ENCODE assay signal across 15 cellular contexts in genomic region chr18:22451796-22452195, GRCh38. TPM values are rescaled to one million over a fixed set of nuclear protein-coding genes. Genes with fewer than 3 reads are reported as not detected.
DNase-seq lines count a peak whose midpoint lies in the region; ATAC-seq and TF ChIP-seq lines count a peak whose summit lies in the region.
"Had no signal": no experiment of that assay in that cellular context is flagged by ENCODE, and none has a peak within 500 bp of the region (broad histone marks: within the 10 kb centered on the region; RNA-seq: fewer than 3 reads in every experiment).

No MANE protein-coding gene starts in this region.

- no peak overlapping the region for H3K4me2 ChIP-seq in GM23248 (ENCODE audit: unreplicated experiment)
- H3K4me2 ChIP-seq in PC-3 (ENCODE audit: low read length), result no peak overlapping the region

- in situ Hi-C loops in GM23248 (cut with MboI), result no loop called here

- H3F3A ChIP-seq in GM23248 (ENCODE audit: insufficient read depth) (no peaks in the 10 kb centered on the region), PC-3 (ENCODE audit: low read length, unreplicated experiment) (no peaks in the 10 kb centered on the region)

- no peaks in the 10 kb centered on the region for H3K36me3 ChIP-seq in GM23248 (ENCODE audit: low read depth)
- no peaks in the 10 kb centered on the region for H3K36me3 ChIP-seq in PC-3 (ENCODE audit: low read depth, low read length)
- H3K36me3 ChIP-seq in heart right ventricle, result no peaks in the 10 kb centered on the region
- H3K36me3 ChIP-seq in mucosa of rectum (ENCODE audit: control insufficient read depth in 2 of 2, insufficient read depth in 2 of 2, low read length in 2 of 2), result no peaks in the 10 kb centered on the region

- H3K9me3 ChIP-seq in GM23248 (ENCODE audit: low read depth), result peaks cover 7% of the 10 kb centered on the region
- H3K9me3 ChIP-seq in PC-3 (ENCODE audit: low read length), result peaks cover 8% of the 10 kb centered on the region
- peaks cover 0 to 32% (median 16%) of the 10 kb centered on the region in 11 donors for H3K9me3 ChIP-seq in heart right ventricle
- H3K9me3 ChIP-seq in mucosa of rectum (ENCODE audit: control insufficient read depth in 2 of 2, low read length in 2 of 2), result no peaks in the 10 kb centered on the region

- DNase-seq in GM23248 (peak; percentile 38), PC-3 (no peak), heart right ventricle (no peak)
- DNase-seq in activated naive CD4-positive, alpha-beta T cell (lab: John Stamatoyannopoulos, UW), result no peak
- DNase-seq: activated CD4-positive, alpha-beta T cell treated with anti-CD3 and anti-CD28 coated beads, Interleukin-2, amount 50 U/mL, for 4 hours; activated effector memory CD4-positive, alpha-beta T cell treated with Interleukin-2 at 50 U/mL for 16 hours; effector CD8-positive, alpha-beta T cell; NCI-H1417 treated with DMSO at 0.1 percent for 48 hours; NCI-H510A had no signal

- no TSS peak for BruUV-seq in PC-3 (replicated peaks; lab: Mats Ljungman, UMichigan)

- no peaks in the 10 kb centered on the region for H3K79me2 ChIP-seq in GM23248 (ENCODE audit: insufficient read depth)
- H3K79me2 ChIP-seq in PC-3 (ENCODE audit: low read length), result no peaks in the 10 kb centered on the region

- H3K9me2 ChIP-seq in GM23248 (ENCODE audit: insufficient read depth) (no peaks in the 10 kb centered on the region), PC-3 (replicated peaks; ENCODE audit: low read length) (no peaks in the 10 kb centered on the region)

- intact Hi-C loops in PC-3 (cut with micrococcal nuclease), result no loop called here
- intact Hi-C loops in heart right ventricle (cut with DNase I), result no loop called here

- TF ChIP-seq CTCF in PC-3 (conservative IDR thresholded peaks at IDR 0.05; ENCODE audit: low read depth, low read length) (no peak), heart right ventricle (IDR thresholded peaks at IDR 0.05) (no peak)

- H3K27ac ChIP-seq in GM23248 (no peak overlapping the region), PC-3 (ENCODE audit: low read length) (no peak overlapping the region), heart right ventricle (peak overlapping the region in 9 of 10 donors; percentile 14 to 63 (median 55)), mucosa of rectum (ENCODE audit: low read depth in 2 of 2, low read length in 2 of 2) (peak overlapping the region; percentile 25 to 42)
- H3K27ac ChIP-seq: C4-2B, skin epidermis had no signal

- ATAC-seq in PC-3, result no peak
- ATAC-seq in heart right ventricle, result peak in 5 of 8 donors; percentile 13 to 40 (median 32)
- ATAC-seq in GM21526 (IDR thresholded peaks at IDR 0.05; ENCODE audit: low FRiP score, unreplicated experiment), result no peak
- no peak for ATAC-seq in HG02642 (IDR thresholded peaks at IDR 0.05; ENCODE audit: poor library complexity, unreplicated experiment)

- POLR2A ChIA-PET in PC-3 (lab: Charles Lee; ENCODE audit: unreplicated experiment), result no interaction called here

- H3K27me3 ChIP-seq in GM23248 (replicated peaks; ENCODE audit: insufficient read depth), result no peaks in the 10 kb centered on the region
- H3K27me3 ChIP-seq in PC-3 (ENCODE audit: low read length), result no peaks in the 10 kb centered on the region
- H3K27me3 ChIP-seq in heart right ventricle, result no peaks in the 10 kb centered on the region
- H3K27me3 ChIP-seq in mucosa of rectum (ENCODE audit: control insufficient read depth in 2 of 2, insufficient read depth in 2 of 2, low read length in 2 of 2), result no peaks in the 10 kb centered on the region

- CTCF ChIA-PET in PC-3 (lab: Charles Lee), result no interaction called here

- WGBS in GM23248 (ENCODE audit: low coverage in 1 of 2, low lambda C conversion rate in 2 of 2, missing lambda C conversion rate in 2 of 2), 2 experiments, result 24 to 32% methylated on average over 6 to 7 of the region's 7 CpGs
- 21 to 29% methylated on average over 7 of the region's 7 CpGs for WGBS in heart right ventricle, 2 donors

- H3K4me1 ChIP-seq in GM23248 (ENCODE audit: insufficient read depth), result no peaks in the 10 kb centered on the region
- no peaks in the 10 kb centered on the region for H3K4me1 ChIP-seq in PC-3 (ENCODE audit: insufficient read depth, low read length)
- H3K4me1 ChIP-seq in heart right ventricle, result peaks cover 0 to 39% (median 12%) of the 10 kb centered on the region in 9 donors
- H3K4me1 ChIP-seq in mucosa of rectum (ENCODE audit: control insufficient read depth in 2 of 2, insufficient read depth in 2 of 2, low read length in 2 of 2), result peaks cover 5 to 7% of the 10 kb centered on the region in 2 donors

- H3K9ac ChIP-seq in GM23248 (no peak overlapping the region), PC-3 (ENCODE audit: low read length) (no peak overlapping the region), mucosa of rectum (ENCODE audit: low read depth in 1 of 2, low read length in 2 of 2) (peak overlapping the region in 1 of 2 donors; percentile 55)

- H4K20me1 ChIP-seq in GM23248 (ENCODE audit: insufficient read depth) (no peaks in the 10 kb centered on the region), PC-3 (ENCODE audit: low read length) (no peaks in the 10 kb centered on the region)

- H3K4me3 ChIP-seq in GM23248, result no peak overlapping the region
- H3K4me3 ChIP-seq in PC-3 (ENCODE audit: low read length), result no peak overlapping the region
- no peak overlapping the region for H3K4me3 ChIP-seq in heart right ventricle
- peak overlapping the region; percentile 18 to 34 for H3K4me3 ChIP-seq in mucosa of rectum (ENCODE audit: low read length in 2 of 2)
- H3K4me3 ChIP-seq: skin epidermis had no signal

- H2AFZ ChIP-seq in GM23248 (no peak overlapping the region), PC-3 (ENCODE audit: low read length) (peak overlapping the region; percentile 33; the same call in 1 of the 2 replicates)

RNA-seq across cellular contexts. Expression of gene CTAGE1, which starts 34.1 kb away (rescaled TPM):
- 0.11 TPM in 1 of 2 replicates, not detected in the other for total RNA-seq in GM23248 (2014; rRNA removed; shearing (Covaris generic))
- polyA plus RNA-seq in GM23248 (2016; fragmentation: Nextera tagmentation; extraction: Ambion mirVana), result 0.06 TPM in 1 of 2 replicates, not detected in the other
- not detected in 2 replicates for total RNA-seq in PC-3 (2014; rRNA removed)
- under 1 TPM in 2 of 10 donors, not detected in 8; 0.07 to 0.10 TPM for total RNA-seq in heart right ventricle
- polyA plus RNA-seq in heart right ventricle, result not detected
- total RNA-seq: frontal cortex had no signal

Comparison
In these comparisons a context has a peak if more than half of its experiments do, and no peak if none do; other contexts are left out.
1. H3K27ac ChIP-seq: peak in heart right ventricle (9 of 10) and mucosa of rectum (2 of 2); none in GM23248 (single experiment) and PC-3 (single experiment).
2. H3K4me3 ChIP-seq: peak in mucosa of rectum (2 of 2); none in GM23248 (single experiment), PC-3 (single experiment) and heart right ventricle (0 of 10).
3. ATAC-seq: peak in heart right ventricle (5 of 8); none in PC-3 (single experiment), GM21526 (single experiment) and HG02642 (single experiment).